In genomic region chr10:29465384-29465783, GRCh38 we compare ENCODE assay signal across 17 cellular contexts.
A peak's percentile ranks its signal among the peaks of the same experiment; 100 is the strongest.
DNase-seq lines count a peak whose midpoint lies in the region; TF ChIP-seq lines count a peak whose summit lies in the region.
"Had no signal": no experiment of that assay in that cellular context is flagged by ENCODE, and none has a peak within 500 bp of the region (broad histone marks: within the 10 kb centered on the region; RNA-seq: fewer than 3 reads in every experiment).

No MANE protein-coding gene starts in this region.

- CTCF ChIA-PET in MCF 10A (lab: Yijun Ruan, JAX) = interaction anchor here (1.4 kb wide), 1 partner anchor 17 kb away, joined by 6 read pairs; no protein-coding TSS in a partner anchor

- H3K9ac ChIP-seq in stomach smooth muscle (ENCODE audit: low read length in 2 of 2) = no peak overlapping the region

- H3K36me3 ChIP-seq in breast epithelium (no peaks in the 10 kb centered on the region), stomach smooth muscle (ENCODE audit: control insufficient read depth in 2 of 2, insufficient read depth in 2 of 2, low read length in 2 of 2) (peaks cover 73 to 74% of the 10 kb centered on the region in 2 donors)

- DNase-seq in MCF 10A (ENCODE audit: unreplicated experiment) (no peak), breast epithelium (ENCODE audit: low spot score in 2 of 2) (no peak), fibroblast of villous mesenchyme (ENCODE audit: low read depth) (no peak), AG20443 (ENCODE audit: low spot score) (no peak), 8988T (no peak), NCI-H526 treated with DMSO at 0.1 percent for 48 hours (lab: John Stamatoyannopoulos, UW) (no peak)
- DNase-seq: ACHN; activated naive CD8-positive, alpha-beta T cell treated with anti-CD3 and anti-CD28 coated beads, Interleukin-2, amount 10 ng/mL, durations not matched to agents 7 days and 5 days; activated T-cell treated with anti-CD3 and anti-CD28 coated beads for 4 hours; left lung; NCI-H1694 treated with DMSO at 0.1 percent for 48 hours; NK-92 treated with Interleukin-12 subunit alpha and Interleukin-12 subunit beta, amount 100 ng/mL, for 24 hours; stimulated activated CD8-positive, alpha-beta memory T cell treated with anti-CD3 and anti-CD28 coated beads, Interleukin-4, amount 100 ng/mL, for 48 hours; trophoblast cell had no signal

- H3K9me3 Mint-ChIP-seq in MCF 10A (ENCODE audit: unreplicated experiment) = no peaks in the 10 kb centered on the region

- H3K27me3 Mint-ChIP-seq in MCF 10A (ENCODE audit: insufficient read depth, unreplicated experiment) = no peaks in the 10 kb centered on the region
- H3K27me3 Mint-ChIP-seq: activated naive CD8-positive, alpha-beta T cell treated with anti-CD3 and anti-CD28 coated beads, Interleukin-2, amount 10 ng/mL, durations not matched to agents 7 days and 5 days; dendritic cell treated with granulocyte-macrophage colony-stimulating factor and Interleukin-4, amounts not matched to agents 40 ng/mL and 50 ng/mL, for 4 days had no signal

- no peaks in the 10 kb centered on the region for H3K9me3 ChIP-seq in breast epithelium
- H3K9me3 ChIP-seq in stomach smooth muscle (ENCODE audit: control insufficient read depth in 2 of 2, low read length in 2 of 2) = no peaks in the 10 kb centered on the region

- peak; percentile 24 for TF ChIP-seq CTCF in MCF 10A (IDR thresholded peaks at IDR 0.05; ENCODE audit: unreplicated experiment)
- no peak for TF ChIP-seq CTCF in breast epithelium (IDR thresholded peaks at IDR 0.05)
- TF ChIP-seq CTCF in VCaP (conservative IDR thresholded peaks at IDR 0.05) = peak; percentile 37
- TF ChIP-seq CTCF in fibroblast of villous mesenchyme (IDR thresholded peaks at IDR 0.05; ENCODE audit: insufficient read depth, low read depth, low read length) = peak; percentile 30

- no peak overlapping the region for H3K4me3 Mint-ChIP-seq in MCF 10A (ENCODE audit: unreplicated experiment)
- H3K4me3 Mint-ChIP-seq: activated naive CD8-positive, alpha-beta T cell treated with anti-CD3 and anti-CD28 coated beads, Interleukin-2, amount 10 ng/mL, durations not matched to agents 7 days and 5 days; dendritic cell treated with granulocyte-macrophage colony-stimulating factor and Interleukin-4, amounts not matched to agents 40 ng/mL and 50 ng/mL, for 4 days had no signal

- H3K36me3 Mint-ChIP-seq in MCF 10A (ENCODE audit: insufficient read depth, unreplicated experiment) = peaks cover 77% of the 10 kb centered on the region

- H3K4me1 Mint-ChIP-seq in MCF 10A (ENCODE audit: insufficient read depth, unreplicated experiment) = no peaks in the 10 kb centered on the region
- H3K4me1 Mint-ChIP-seq: activated naive CD8-positive, alpha-beta T cell treated with anti-CD3 and anti-CD28 coated beads, Interleukin-2, amount 10 ng/mL, durations not matched to agents 7 days and 5 days had no signal

- POLR2A ChIA-PET in MCF 10A (lab: Yijun Ruan, JAX) = no interaction called here

- BruUV-seq in MCF 10A (replicated peaks; lab: Mats Ljungman, UMichigan) = no TSS peak

- intact Hi-C loops in MCF 10A (cut with micrococcal nuclease) (no loop called here), breast epithelium (cut with DNase I; ENCODE audit: low total_unique reads) (loop anchor here (2.0 kb wide), 1 partner anchor 73 kb away; no protein-coding TSS in a partner anchor)

- H3K27me3 ChIP-seq in breast epithelium (no peaks in the 10 kb centered on the region), stomach smooth muscle (ENCODE audit: control insufficient read depth in 1 of 2, insufficient read depth in 2 of 2, low read length in 2 of 2) (no peaks in the 10 kb centered on the region)
- H3K27me3 ChIP-seq: left lung had no signal

- H3K4me3 ChIP-seq in breast epithelium (no peak overlapping the region), fibroblast of villous mesenchyme (ENCODE audit: low read depth, low read length) (no peak overlapping the region), stomach smooth muscle (ENCODE audit: low read length in 2 of 2) (no peak overlapping the region)
- H3K4me3 ChIP-seq: left lung had no signal

- no peak for TF ChIP-seq POLR2A in breast epithelium (IDR thresholded peaks at IDR 0.05)

- H3K27ac Mint-ChIP-seq in MCF 10A (ENCODE audit: low read depth, unreplicated experiment) = no peak overlapping the region
- H3K27ac Mint-ChIP-seq: activated naive CD8-positive, alpha-beta T cell treated with anti-CD3 and anti-CD28 coated beads, Interleukin-2, amount 10 ng/mL, durations not matched to agents 7 days and 5 days; dendritic cell treated with granulocyte-macrophage colony-stimulating factor and Interleukin-4, amounts not matched to agents 40 ng/mL and 50 ng/mL, for 4 days had no signal

- H3K27ac ChIP-seq in breast epithelium (no peak overlapping the region), VCaP (no peak overlapping the region), stomach smooth muscle (ENCODE audit: low read length) (peak overlapping the region; percentile 18)
- H3K27ac ChIP-seq: left lung had no signal

- H3K4me1 ChIP-seq in breast epithelium (no peaks in the 10 kb centered on the region), stomach smooth muscle (ENCODE audit: control insufficient read depth, insufficient read depth, low read length) (peaks cover 7% of the 10 kb centered on the region)
- H3K4me1 ChIP-seq: left lung had no signal

Comparison
In these comparisons a context has a peak if more than half of its experiments do, and no peak if none do; other contexts are left out.
1. CTCF ChIP-seq: peak in MCF 10A (single experiment), VCaP (single experiment) and fibroblast of villous mesenchyme (single experiment); none in breast epithelium (0 of 3).